ENCODE assay signal across 18 cellular contexts in the genomic region with DNA sequence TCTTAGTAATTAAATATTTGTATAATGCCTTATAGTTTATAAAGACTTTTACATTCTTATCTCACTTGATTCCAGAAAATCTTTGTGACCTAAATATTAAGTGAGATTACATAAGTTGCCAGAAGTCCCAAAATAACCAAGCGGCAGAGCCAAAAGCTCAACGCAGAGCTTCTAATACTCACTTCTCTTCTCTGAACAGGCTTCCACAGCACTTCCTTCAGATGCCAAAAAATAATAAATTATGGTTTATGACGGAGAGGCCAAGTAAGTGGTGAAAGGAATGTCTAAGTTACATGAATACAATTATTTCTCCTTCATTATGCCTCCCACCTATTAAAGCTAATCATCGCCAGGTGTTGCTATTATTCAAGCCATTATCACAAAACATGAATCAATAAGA.
DNase-seq lines count a peak whose midpoint lies in the region; ATAC-seq and TF ChIP-seq lines count a peak whose summit lies in the region.
"Had no signal": no experiment of that assay in that cellular context is flagged by ENCODE, and none has a peak within 500 bp of the region (broad histone marks: within the 10 kb centered on the region; RNA-seq: fewer than 3 reads in every experiment).

No MANE protein-coding gene starts in this region.

- no peak for TF ChIP-seq POLR2A in esophagus muscularis mucosa (IDR thresholded peaks at IDR 0.05; ENCODE audit: low read depth)

- no peak overlapping the region for H3K27ac ChIP-seq in esophagus muscularis mucosa (replicated peaks in 1 of 4)
- H3K27ac ChIP-seq: Peyer's patch, SJSA1 had no signal

- H3K4me3 ChIP-seq in esophagus muscularis mucosa: no peak overlapping the region
- H3K4me3 ChIP-seq: Peyer's patch, SJSA1 had no signal

- TF ChIP-seq EP300 in esophagus muscularis mucosa (IDR thresholded peaks at IDR 0.05): no peak

- no peaks in the 10 kb centered on the region for H3K9me3 ChIP-seq in esophagus muscularis mucosa
- H3K9me3 ChIP-seq: Peyer's patch, SJSA1 had no signal

- intact Hi-C loops in Right ventricle myocardium superior (cut with DNase I) (no loop called here), left cardiac atrium (cut with DNase I) (no loop called here), esophagus muscularis mucosa (cut with DNase I) (no loop called here)

- peak; percentile 67 for ATAC-seq in Right ventricle myocardium superior (ENCODE audit: poor library complexity)
- ATAC-seq in left cardiac atrium: no peak
- ATAC-seq: HCT116 had no signal

- H3K4me1 ChIP-seq in esophagus muscularis mucosa: no peaks in the 10 kb centered on the region
- H3K4me1 ChIP-seq: Peyer's patch, SJSA1 had no signal

- H3K27me3 ChIP-seq in esophagus muscularis mucosa: no peaks in the 10 kb centered on the region
- H3K27me3 ChIP-seq: Peyer's patch, SJSA1 had no signal

- WGBS in esophagus muscularis mucosa: 57% methylated on average over 4 of the region's 4 CpGs

- no peak for TF ChIP-seq CTCF in esophagus muscularis mucosa (IDR thresholded peaks at IDR 0.05)

- peaks cover 0 to 10% (median 0%) of the 10 kb centered on the region in 4 donors for H3K36me3 ChIP-seq in esophagus muscularis mucosa

- no peak for DNase-seq in Right ventricle myocardium superior
- no peak for DNase-seq in left cardiac atrium
- peak; percentile 84 for DNase-seq in NCI-H146 (lab: John Stamatoyannopoulos, UW)
- peak; percentile 28 for DNase-seq in cerebellar cortex (ENCODE audit: low spot score)
- peak; percentile 17 for DNase-seq in putamen (ENCODE audit: low spot score)
- no peak for DNase-seq in AG08395 (ENCODE audit: low spot score)
- DNase-seq in retina: no peak
- DNase-seq in esophagus muscularis mucosa (ENCODE audit: extremely low spot score): no peak
- DNase-seq: DMS53, GF-D8, KBM-7, NCI-H2029, NCI-H2171, NCI-H345, NCI-H524 treated with DMSO at 0.1 percent for 48 hours, Peyer's patch had no signal

Comparison
In these comparisons a context has a peak if more than half of its experiments do, and no peak if none do; other contexts are left out.
1. DNase-seq: peak in NCI-H146 (single experiment), cerebellar cortex (single experiment) and putamen (single experiment); none in Right ventricle myocardium superior (single experiment), left cardiac atrium (single experiment), AG08395 (single experiment), retina (single experiment) and esophagus muscularis mucosa (single experiment).